Comparison of ENCODE assay signal across 1 cellular context in the genomic region with DNA sequence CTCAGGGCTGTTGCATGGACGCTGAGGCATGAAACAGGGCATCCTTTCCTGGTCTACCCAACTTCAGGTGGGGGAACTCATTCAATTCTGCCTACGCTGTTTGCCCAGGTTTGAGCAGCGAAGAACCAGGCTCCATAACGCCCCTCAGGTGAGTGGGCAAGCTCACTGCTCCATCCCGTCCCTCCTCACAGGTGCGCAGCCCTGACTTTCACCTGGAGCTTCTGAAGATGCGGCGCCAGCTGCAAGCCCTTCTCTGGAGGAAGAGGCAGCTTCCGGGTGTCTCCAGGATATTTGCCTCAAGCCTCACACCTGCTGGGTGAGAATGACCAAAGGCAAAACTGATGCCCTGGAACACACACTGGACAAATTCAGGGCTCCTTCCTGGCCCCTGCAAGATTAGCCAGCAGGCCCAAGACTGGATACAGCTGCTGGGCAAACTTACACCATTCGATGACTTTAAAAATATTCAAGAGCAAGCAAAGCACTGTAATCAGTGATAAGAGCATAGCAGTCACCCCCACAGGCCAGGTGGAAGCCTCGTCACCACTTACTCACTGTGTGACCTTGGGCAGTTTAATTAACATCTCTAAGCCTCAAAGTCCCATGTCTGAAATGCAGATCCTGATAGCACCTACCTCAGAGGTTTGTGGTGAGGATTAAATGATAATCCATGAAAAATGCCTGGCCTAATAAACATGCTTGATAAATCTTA.
TF ChIP-seq lines count a peak whose summit lies in the region.

No MANE protein-coding gene starts in this region.

TF ChIP-seq in GM23338, 12 proteins besides CTCF, POLR2A, EP300 and RAD21 (continued from another document):
- TF ChIP-seq, protein P1, sequence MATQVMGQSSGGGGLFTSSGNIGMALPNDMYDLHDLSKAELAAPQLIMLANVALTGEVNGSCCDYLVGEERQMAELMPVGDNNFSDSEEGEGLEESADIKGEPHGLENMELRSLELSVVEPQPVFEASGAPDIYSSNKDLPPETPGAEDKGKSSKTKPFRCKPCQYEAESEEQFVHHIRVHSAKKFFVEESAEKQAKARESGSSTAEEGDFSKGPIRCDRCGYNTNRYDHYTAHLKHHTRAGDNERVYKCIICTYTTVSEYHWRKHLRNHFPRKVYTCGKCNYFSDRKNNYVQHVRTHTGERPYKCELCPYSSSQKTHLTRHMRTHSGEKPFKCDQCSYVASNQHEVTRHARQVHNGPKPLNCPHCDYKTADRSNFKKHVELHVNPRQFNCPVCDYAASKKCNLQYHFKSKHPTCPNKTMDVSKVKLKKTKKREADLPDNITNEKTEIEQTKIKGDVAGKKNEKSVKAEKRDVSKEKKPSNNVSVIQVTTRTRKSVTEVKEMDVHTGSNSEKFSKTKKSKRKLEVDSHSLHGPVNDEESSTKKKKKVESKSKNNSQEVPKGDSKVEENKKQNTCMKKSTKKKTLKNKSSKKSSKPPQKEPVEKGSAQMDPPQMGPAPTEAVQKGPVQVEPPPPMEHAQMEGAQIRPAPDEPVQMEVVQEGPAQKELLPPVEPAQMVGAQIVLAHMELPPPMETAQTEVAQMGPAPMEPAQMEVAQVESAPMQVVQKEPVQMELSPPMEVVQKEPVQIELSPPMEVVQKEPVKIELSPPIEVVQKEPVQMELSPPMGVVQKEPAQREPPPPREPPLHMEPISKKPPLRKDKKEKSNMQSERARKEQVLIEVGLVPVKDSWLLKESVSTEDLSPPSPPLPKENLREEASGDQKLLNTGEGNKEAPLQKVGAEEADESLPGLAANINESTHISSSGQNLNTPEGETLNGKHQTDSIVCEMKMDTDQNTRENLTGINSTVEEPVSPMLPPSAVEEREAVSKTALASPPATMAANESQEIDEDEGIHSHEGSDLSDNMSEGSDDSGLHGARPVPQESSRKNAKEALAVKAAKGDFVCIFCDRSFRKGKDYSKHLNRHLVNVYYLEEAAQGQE (IDR thresholded peaks at IDR 0.05; ENCODE audit: unreplicated experiment), result no peak
- TF ChIP-seq EZH2 (IDR thresholded peaks at IDR 0.05; ENCODE audit: low read depth, unreplicated experiment), result no peak
- TF ChIP-seq CREB1 (CRISPR knock-in tag; IDR thresholded peaks at IDR 0.05; ENCODE audit: low read depth), result no peak
- no peak for TF ChIP-seq JUNB (IDR thresholded peaks at IDR 0.05; ENCODE audit: unreplicated experiment)
- TF ChIP-seq ZNF331 (CRISPR knock-in tag; IDR thresholded peaks at IDR 0.05; ENCODE audit: low read depth), result no peak
- no peak for TF ChIP-seq NANOG (IDR thresholded peaks at IDR 0.05; ENCODE audit: borderline replicate concordance)
- TF ChIP-seq, protein P2, sequence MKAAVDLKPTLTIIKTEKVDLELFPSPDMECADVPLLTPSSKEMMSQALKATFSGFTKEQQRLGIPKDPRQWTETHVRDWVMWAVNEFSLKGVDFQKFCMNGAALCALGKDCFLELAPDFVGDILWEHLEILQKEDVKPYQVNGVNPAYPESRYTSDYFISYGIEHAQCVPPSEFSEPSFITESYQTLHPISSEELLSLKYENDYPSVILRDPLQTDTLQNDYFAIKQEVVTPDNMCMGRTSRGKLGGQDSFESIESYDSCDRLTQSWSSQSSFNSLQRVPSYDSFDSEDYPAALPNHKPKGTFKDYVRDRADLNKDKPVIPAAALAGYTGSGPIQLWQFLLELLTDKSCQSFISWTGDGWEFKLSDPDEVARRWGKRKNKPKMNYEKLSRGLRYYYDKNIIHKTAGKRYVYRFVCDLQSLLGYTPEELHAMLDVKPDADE (IDR thresholded peaks at IDR 0.05), result no peak
- TF ChIP-seq, protein P3, sequence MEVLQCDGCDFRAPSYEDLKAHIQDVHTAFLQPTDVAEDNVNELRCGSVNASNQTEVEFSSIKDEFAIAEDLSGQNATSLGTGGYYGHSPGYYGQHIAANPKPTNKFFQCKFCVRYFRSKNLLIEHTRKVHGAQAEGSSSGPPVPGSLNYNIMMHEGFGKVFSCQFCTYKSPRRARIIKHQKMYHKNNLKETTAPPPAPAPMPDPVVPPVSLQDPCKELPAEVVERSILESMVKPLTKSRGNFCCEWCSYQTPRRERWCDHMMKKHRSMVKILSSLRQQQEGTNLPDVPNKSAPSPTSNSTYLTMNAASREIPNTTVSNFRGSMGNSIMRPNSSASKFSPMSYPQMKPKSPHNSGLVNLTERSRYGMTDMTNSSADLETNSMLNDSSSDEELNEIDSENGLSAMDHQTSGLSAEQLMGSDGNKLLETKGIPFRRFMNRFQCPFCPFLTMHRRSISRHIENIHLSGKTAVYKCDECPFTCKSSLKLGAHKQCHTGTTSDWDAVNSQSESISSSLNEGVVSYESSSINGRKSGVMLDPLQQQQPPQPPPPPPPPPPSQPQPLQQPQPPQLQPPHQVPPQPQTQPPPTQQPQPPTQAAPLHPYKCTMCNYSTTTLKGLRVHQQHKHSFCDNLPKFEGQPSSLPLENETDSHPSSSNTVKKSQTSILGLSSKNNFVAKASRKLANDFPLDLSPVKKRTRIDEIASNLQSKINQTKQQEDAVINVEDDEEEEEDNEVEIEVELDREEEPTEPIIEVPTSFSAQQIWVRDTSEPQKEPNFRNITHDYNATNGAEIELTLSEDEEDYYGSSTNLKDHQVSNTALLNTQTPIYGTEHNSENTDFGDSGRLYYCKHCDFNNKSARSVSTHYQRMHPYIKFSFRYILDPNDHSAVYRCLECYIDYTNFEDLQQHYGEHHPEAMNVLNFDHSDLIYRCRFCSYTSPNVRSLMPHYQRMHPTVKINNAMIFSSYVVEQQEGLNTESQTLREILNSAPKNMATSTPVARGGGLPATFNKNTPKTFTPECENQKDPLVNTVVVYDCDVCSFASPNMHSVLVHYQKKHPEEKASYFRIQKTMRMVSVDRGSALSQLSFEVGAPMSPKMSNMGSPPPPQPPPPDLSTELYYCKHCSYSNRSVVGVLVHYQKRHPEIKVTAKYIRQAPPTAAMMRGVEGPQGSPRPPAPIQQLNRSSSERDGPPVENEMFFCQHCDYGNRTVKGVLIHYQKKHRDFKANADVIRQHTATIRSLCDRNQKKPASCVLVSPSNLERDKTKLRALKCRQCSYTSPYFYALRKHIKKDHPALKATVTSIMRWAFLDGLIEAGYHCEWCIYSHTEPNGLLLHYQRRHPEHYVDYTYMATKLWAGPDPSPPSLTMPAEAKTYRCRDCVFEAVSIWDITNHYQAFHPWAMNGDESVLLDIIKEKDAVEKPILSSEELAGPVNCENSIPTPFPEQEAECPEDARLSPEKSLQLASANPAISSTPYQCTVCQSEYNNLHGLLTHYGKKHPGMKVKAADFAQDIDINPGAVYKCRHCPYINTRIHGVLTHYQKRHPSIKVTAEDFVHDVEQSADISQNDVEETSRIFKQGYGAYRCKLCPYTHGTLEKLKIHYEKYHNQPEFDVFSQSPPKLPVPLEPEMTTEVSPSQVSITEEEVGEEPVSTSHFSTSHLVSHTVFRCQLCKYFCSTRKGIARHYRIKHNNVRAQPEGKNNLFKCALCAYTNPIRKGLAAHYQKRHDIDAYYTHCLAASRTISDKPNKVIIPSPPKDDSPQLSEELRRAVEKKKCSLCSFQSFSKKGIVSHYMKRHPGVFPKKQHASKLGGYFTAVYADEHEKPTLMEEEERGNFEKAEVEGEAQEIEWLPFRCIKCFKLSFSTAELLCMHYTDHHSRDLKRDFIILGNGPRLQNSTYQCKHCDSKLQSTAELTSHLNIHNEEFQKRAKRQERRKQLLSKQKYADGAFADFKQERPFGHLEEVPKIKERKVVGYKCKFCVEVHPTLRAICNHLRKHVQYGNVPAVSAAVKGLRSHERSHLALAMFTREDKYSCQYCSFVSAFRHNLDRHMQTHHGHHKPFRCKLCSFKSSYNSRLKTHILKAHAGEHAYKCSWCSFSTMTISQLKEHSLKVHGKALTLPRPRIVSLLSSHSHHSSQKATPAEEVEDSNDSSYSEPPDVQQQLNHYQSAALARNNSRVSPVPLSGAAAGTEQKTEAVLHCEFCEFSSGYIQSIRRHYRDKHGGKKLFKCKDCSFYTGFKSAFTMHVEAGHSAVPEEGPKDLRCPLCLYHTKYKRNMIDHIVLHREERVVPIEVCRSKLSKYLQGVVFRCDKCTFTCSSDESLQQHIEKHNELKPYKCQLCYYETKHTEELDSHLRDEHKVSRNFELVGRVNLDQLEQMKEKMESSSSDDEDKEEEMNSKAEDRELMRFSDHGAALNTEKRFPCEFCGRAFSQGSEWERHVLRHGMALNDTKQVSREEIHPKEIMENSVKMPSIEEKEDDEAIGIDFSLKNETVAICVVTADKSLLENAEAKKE (CRISPR knock-in tag; IDR thresholded peaks at IDR 0.05), result no peak
